19 cellular contexts compared by ENCODE assay signal in genomic region chr10:88004451-88004850, GRCh38.
A peak's percentile ranks its signal among the peaks of the same experiment; 100 is the strongest.
DNase-seq lines count a peak whose midpoint lies in the region; ATAC-seq and TF ChIP-seq lines count a peak whose summit lies in the region.
"Had no signal": no experiment of that assay in that cellular context is flagged by ENCODE, and none has a peak within 500 bp of the region (broad histone marks: within the 10 kb centered on the region; RNA-seq: fewer than 3 reads in every experiment).

No MANE protein-coding gene starts in this region.

- no peak overlapping the region for H3K9ac ChIP-seq in HCT116 (ENCODE audit: low read length)

- H4K20me1 ChIP-seq in HCT116 (ENCODE audit: insufficient read depth) = no peaks in the 10 kb centered on the region

- no peak for TF ChIP-seq RAD21 in HCT116 (IDR thresholded peaks at IDR 0.05; ENCODE audit: low read depth)

- H3K9me2 ChIP-seq in HCT116 (ENCODE audit: insufficient read depth) = no peaks in the 10 kb centered on the region

- TF ChIP-seq CTCF in HCT116 (IDR thresholded peaks at IDR 0.05 in 2 of 3, conservative IDR thresholded peaks at IDR 0.05 in 1 of 3; ENCODE audit: borderline replicate concordance in 1 of 3, insufficient read depth in 1 of 3, low read depth in 2 of 3, low read length in 2 of 3) (no peak), astrocyte of the spinal cord (IDR thresholded peaks at IDR 0.05; ENCODE audit: low read depth, low read length) (no peak)

- no peaks in the 10 kb centered on the region for H3K9me3 ChIP-seq in HCT116 (ENCODE audit: control insufficient read depth in 1 of 2, insufficient read depth in 1 of 2, low read depth in 1 of 2, low read length in 2 of 2)
- H3K9me3 ChIP-seq: psoas muscle had no signal

- H3K27me3 ChIP-seq in ACC112 (ENCODE audit: insufficient read depth, low read length) = no peaks in the 10 kb centered on the region
- H3K27me3 ChIP-seq in HCT116 (ENCODE audit: insufficient read depth, low read length) = no peaks in the 10 kb centered on the region
- H3K27me3 ChIP-seq: foreskin keratinocyte had no signal

- CTCF ChIA-PET in HCT116 (lab: Charles Lee) = no interaction called here

- no peak overlapping the region for H3K4me2 ChIP-seq in HCT116 (ENCODE audit: low read length)

- H3K36me3 ChIP-seq in ACC112 (ENCODE audit: insufficient read depth, low read length) (no peaks in the 10 kb centered on the region), HCT116 (ENCODE audit: control insufficient read depth in 1 of 2, insufficient read depth in 2 of 2, low read length in 2 of 2) (no peaks in the 10 kb centered on the region)

- no peak overlapping the region for H3K4me3 ChIP-seq in ACC112 (ENCODE audit: low read depth, low read length)
- no peak overlapping the region for H3K4me3 ChIP-seq in HCT116 (replicated peaks in 1 of 2; ENCODE audit: low read depth in 1 of 2, low read length in 2 of 2)
- no peak overlapping the region for H3K4me3 ChIP-seq in astrocyte of the spinal cord (ENCODE audit: low read depth, low read length)
- H3K4me3 ChIP-seq: lung, psoas muscle, SK-N-MC had no signal

- H3K27ac ChIP-seq in ACC112 (ENCODE audit: low read depth, low read length) (no peak overlapping the region), HCT116 (ENCODE audit: low read depth, low read length) (no peak overlapping the region)
- H3K27ac ChIP-seq: foreskin keratinocyte, psoas muscle, SK-N-MC had no signal

- DNase-seq in HCT116 (ENCODE audit: low read depth, low spot score) (no peak), astrocyte of the spinal cord (ENCODE audit: low read depth, low spot score) (peak; percentile 36), kidney tubule cell (ENCODE audit: low spot score) (peak; percentile 4), DMS53 (lab: John Stamatoyannopoulos, UW) (no peak), kidney glomerular epithelial cell (lab: John Stamatoyannopoulos, UW) (no peak)
- DNase-seq: activated CD4-positive, alpha-beta T cell treated with anti-CD3 and anti-CD28 coated beads, Interleukin-2, amount 50 U/mL, for 48 hours; activated T-cell treated with anti-CD3 and anti-CD28 coated beads, Interleukin-2, amount 50 U/mL, for 24 hours; GF-D8; natural killer cell; NCI-H1048; NCI-H69; PC-3; psoas muscle had no signal

- H3K4me1 ChIP-seq in ACC112 (ENCODE audit: control insufficient read depth, insufficient read depth, low read length, unreplicated experiment) (peaks cover 6% of the 10 kb centered on the region), HCT116 (ENCODE audit: control insufficient read depth in 1 of 2, insufficient read depth in 2 of 2, low read length in 2 of 2) (peaks cover 0 to 5% of the 10 kb centered on the region in 2 experiments; a peak in 2 of 4 replicates)
- H3K4me1 ChIP-seq: psoas muscle had no signal

- ATAC-seq in HCT116 (no peak), HG02610 (IDR thresholded peaks at IDR 0.05; ENCODE audit: unreplicated experiment) (no peak), GM21723 (IDR thresholded peaks at IDR 0.05; ENCODE audit: unreplicated experiment) (no peak)
- ATAC-seq: foreskin keratinocyte, natural killer cell, PC-3, psoas muscle had no signal

- TF ChIP-seq POLR2A in HCT116 (IDR thresholded peaks at IDR 0.05; ENCODE audit: borderline replicate concordance, extremely low read depth, insufficient read depth, insufficient read length) = no peak

- in situ Hi-C loops in astrocyte of the spinal cord (cut with HindIII; ENCODE audit: low sequenced_read_pairs) = no loop called here

- POLR2A ChIA-PET in HCT116 (lab: Charles Lee) = no interaction called here

- intact Hi-C loops in HCT116 (cut with micrococcal nuclease) = no loop called here

- H3K79me2 ChIP-seq in ACC112 (ENCODE audit: control insufficient read depth, insufficient read depth, low read length, unreplicated experiment) (no peaks in the 10 kb centered on the region), HCT116 (ENCODE audit: insufficient read depth, low read length) (no peaks in the 10 kb centered on the region)

- RAD21 ChIA-PET in HCT116 (lab: Charles Lee; ENCODE audit: low non-redundant PET in 1 of 2, low total read pairs in 2 of 2, uncharacterized antibody in 2 of 2, unreplicated experiment in 2 of 2) = no interaction called here

- BruUV-seq in HCT116 (replicated peaks; lab: Mats Ljungman, UMichigan) = no TSS peak

- H2AFZ ChIP-seq in ACC112 (ENCODE audit: low read length, unreplicated experiment) (peak overlapping the region; percentile 39), HCT116 (ENCODE audit: low read depth, low read length, poor library complexity, severe bottlenecking) (peak overlapping the region; percentile 49)

TF ChIP-seq in HCT116, 20 proteins besides CTCF, POLR2A, EP300 and RAD21:
- TF ChIP-seq EZH2phosphoT487 (IDR thresholded peaks at IDR 0.05; ENCODE audit: borderline replicate concordance) (no peak), EZH2 (IDR thresholded peaks at IDR 0.05) (no peak), ELF1 (IDR thresholded peaks at IDR 0.05; ENCODE audit: borderline replicate concordance, low read depth) (no peak), CBX3 (IDR thresholded peaks at IDR 0.05; ENCODE audit: low read depth) (no peak), REST (IDR thresholded peaks at IDR 0.05; ENCODE audit: low read depth) (no peak), EGR1 (IDR thresholded peaks at IDR 0.05; ENCODE audit: low read depth) (no peak), ZBTB33 (IDR thresholded peaks at IDR 0.05; ENCODE audit: extremely low read depth, insufficient replicate concordance, low read length) (no peak), ATF3 (IDR thresholded peaks at IDR 0.05) (no peak), MAX (IDR thresholded peaks at IDR 0.05) (no peak), YY1 (IDR thresholded peaks at IDR 0.05; ENCODE audit: extremely low read depth, insufficient replicate concordance, low read depth, low read length) (no peak), CEBPB (IDR thresholded peaks at IDR 0.05; ENCODE audit: low read depth) (no peak), ZFX (IDR thresholded peaks at IDR 0.05) (no peak), SP1 (IDR thresholded peaks at IDR 0.05; ENCODE audit: low read depth) (no peak), TCF7L2 (IDR thresholded peaks at IDR 0.05; ENCODE audit: borderline replicate concordance, extremely low read depth, insufficient read depth, insufficient read length) (no peak), JUND (IDR thresholded peaks at IDR 0.05) (no peak), SRF (IDR thresholded peaks at IDR 0.05; ENCODE audit: low read depth) (no peak)

Comparison
In these comparisons a context has a peak if more than half of its experiments do, and no peak if none do; other contexts are left out.
1. DNase-seq: peak in astrocyte of the spinal cord (single experiment) and kidney tubule cell (single experiment); none in HCT116 (single experiment), DMS53 (single experiment) and kidney glomerular epithelial cell (single experiment).